Comparison of ENCODE assay signal across 28 cellular contexts in genomic region chr3:46337911-46338310, GRCh38. TPM values are rescaled to one million over a fixed set of nuclear protein-coding genes. Genes with fewer than 3 reads are reported as not detected.
"Had no signal": no experiment of that assay in that cellular context is flagged by ENCODE, and none has a peak within 500 bp of the region (broad histone marks: within the 10 kb centered on the region; RNA-seq: fewer than 3 reads in every experiment).

No MANE protein-coding gene starts in this region.

- H3K27me3 ChIP-seq: cardiac muscle cell, esophagus squamous epithelium, ovary, right lobe of liver, stomach, thyroid gland, upper lobe of left lung, vagina had no signal

- H3K4me3 ChIP-seq: cardiac muscle cell, coronary artery, esophagus squamous epithelium, ovary, right lobe of liver, stomach, thyroid gland, upper lobe of left lung, vagina had no signal

- H3K4me3 Mint-ChIP-seq: activated CD8-positive, alpha-beta T cell treated with anti-CD3 and anti-CD28 coated beads, Interleukin-2, amount 10 ng/mL, durations not matched to agents 7 days and 5 days; activated naive CD4-positive, alpha-beta T cell treated with anti-CD3 and anti-CD28 coated beads for 36 hours; effector memory CD8-positive, alpha-beta T cell; T-cell; T-helper 2 cell treated with Interferon-gamma antibody and Interleukin-4, amounts not matched to agents 5 μg/mL and 100 μg/mL, for 36 hours had no signal

- H3K4me1 ChIP-seq: right lobe of liver, stomach, thyroid gland, upper lobe of left lung, vagina had no signal

- H3K9me3 ChIP-seq: right lobe of liver, thyroid gland, vagina had no signal

- DNase-seq: activated CD4-positive, alpha-beta T cell treated with anti-CD3 and anti-CD28 coated beads, Interleukin-2, amount 50 U/mL, for 1 hour; activated CD4-positive, CD25-positive, alpha-beta regulatory T cell; activated CD8-positive, alpha-beta T cell treated with anti-CD3 and anti-CD28 coated beads, Interleukin-2, amount 10 ng/mL, durations not matched to agents 7 days and 5 days; activated effector memory CD4-positive, alpha-beta T cell treated with anti-CD3 and anti-CD28 coated beads, Interleukin-2, amount 50 U/mL, for 16 hours; activated naive CD4-positive, alpha-beta T cell treated with anti-CD3 and anti-CD28 coated beads for 36 hours; anterior cingulate cortex; effector memory CD8-positive, alpha-beta T cell; esophagus squamous epithelium; glutamatergic neuron; left cardiac atrium; left ventricle myocardium superior; ovary; right lobe of liver; stimulated activated CD4-positive, alpha-beta T cell treated with anti-CD3 and anti-CD28 coated beads, Interleukin-2, amount 100 ng/mL, for 48 hours; stomach; T-cell; thyroid gland; upper lobe of left lung had no signal

- H3K27ac Mint-ChIP-seq: activated CD8-positive, alpha-beta T cell treated with anti-CD3 and anti-CD28 coated beads, Interleukin-2, amount 10 ng/mL, durations not matched to agents 7 days and 5 days; activated naive CD4-positive, alpha-beta T cell treated with anti-CD3 and anti-CD28 coated beads for 36 hours; effector memory CD8-positive, alpha-beta T cell; progenitor cell of endocrine pancreas; T-cell; T-helper 2 cell treated with Interferon-gamma antibody and Interleukin-4, amounts not matched to agents 5 μg/mL and 100 μg/mL, for 36 hours had no signal

- H3K27ac ChIP-seq: cardiac muscle cell, coronary artery, esophagus squamous epithelium, ovary, right lobe of liver, stomach, thyroid gland, upper lobe of left lung, vagina had no signal

- ATAC-seq: activated CD8-positive, alpha-beta T cell treated with anti-CD3 and anti-CD28 coated beads, Interleukin-2, amount 10 ng/mL, durations not matched to agents 7 days and 5 days; effector memory CD8-positive, alpha-beta T cell; left cardiac atrium; left ventricle myocardium superior; right lobe of liver; T-cell had no signal

- H3K36me3 ChIP-seq: cardiac muscle cell, esophagus squamous epithelium, ovary, right lobe of liver, stomach, thyroid gland, upper lobe of left lung, vagina had no signal

RNA-seq across cellular contexts. Expression of gene CCR2, which starts 16.0 kb away (rescaled TPM):
- total RNA-seq: activated naive CD4-positive, alpha-beta T cell treated with anti-CD3 and anti-CD28 coated beads for 36 hours; cardiac muscle cell; lung microvascular endothelial cell; progenitor cell of endocrine pancreas; renal cortical epithelial cell; SK-MEL-5 had no signal
- polyA plus RNA-seq: cardiac muscle cell, neural cell had no signal

RNA-seq across cellular contexts. Expression of gene CCR5, which starts 32.8 kb away (rescaled TPM):
- total RNA-seq: activated naive CD4-positive, alpha-beta T cell treated with anti-CD3 and anti-CD28 coated beads for 36 hours; cardiac muscle cell; cerebellum; lung microvascular endothelial cell; progenitor cell of endocrine pancreas; renal cortical epithelial cell; SK-MEL-5 had no signal
- polyA plus RNA-seq: cardiac muscle cell, neural cell had no signal
